Comparison of ENCODE assay signal across 16 cellular contexts in genomic region chr2:218485986-218486667, GRCh38.
"Had no signal": no experiment of that assay in that cellular context is flagged by ENCODE, and none has a peak within 500 bp of the region (broad histone marks: within the 10 kb centered on the region; RNA-seq: fewer than 3 reads in every experiment).

No MANE protein-coding gene starts in this region.

- ATAC-seq: esophagus mucosa, gastroesophageal sphincter, heart right ventricle, left ventricle myocardium superior had no signal

- H3K4me3 ChIP-seq: ascending aorta, gastroesophageal sphincter, heart right ventricle, skin epidermis, tibial nerve had no signal

- FAIRE-seq: endometrium, urothelium cell line had no signal

- DNase-seq: activated CD4-positive, alpha-beta T cell treated with anti-CD3 and anti-CD28 coated beads, Interleukin-2, amount 50 U/mL, for 1 hour; activated CD8-positive, alpha-beta memory T cell treated with anti-CD3 and anti-CD28 coated beads, Interleukin-2, amount 50 U/mL, for 4 hours; activated effector memory CD4-positive, alpha-beta T cell treated with Interleukin-2 at 50 U/mL for 16 hours; activated naive CD4-positive, alpha-beta T cell treated with anti-CD3 and anti-CD28 coated beads, Interleukin-2, amount 50 U/mL, for 16 hours; activated T-cell treated with anti-CD3 and anti-CD28 coated beads, Interleukin-2, amount 50 U/mL, for 48 hours; cerebellar nuclear complex; cortex of kidney; heart right ventricle; left ventricle myocardium superior had no signal

- H3K27ac ChIP-seq: ascending aorta, heart right ventricle, skin epidermis, tibial nerve had no signal

- H3K4me1 ChIP-seq: ascending aorta, heart right ventricle had no signal

- H3K9me3 ChIP-seq: ascending aorta, gastroesophageal sphincter, heart right ventricle, tibial nerve had no signal

- H3K27me3 ChIP-seq: ascending aorta, gastroesophageal sphincter, heart right ventricle, tibial nerve had no signal
